Comparison of ENCODE assay signal across 24 cellular contexts in the genomic region with DNA sequence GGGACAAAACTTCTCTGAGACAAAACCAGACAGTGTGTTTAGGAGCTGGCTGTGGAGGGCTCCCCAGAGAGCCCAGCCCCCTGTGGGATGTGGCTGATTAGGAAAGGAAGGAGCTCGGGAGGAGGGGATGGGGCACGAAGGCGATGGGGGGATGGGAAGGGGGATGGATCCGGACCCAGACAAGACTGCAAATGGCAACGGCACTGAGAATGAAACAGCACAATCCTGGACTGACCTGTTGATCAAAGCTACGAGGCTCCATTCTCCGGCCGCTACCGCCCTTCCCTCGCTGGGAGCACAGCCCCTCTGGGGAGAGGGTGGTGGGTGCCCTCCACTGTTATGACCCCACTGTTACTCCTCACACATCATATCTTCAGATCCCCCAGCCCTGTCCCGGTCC. TPM values are rescaled to one million over a fixed set of nuclear protein-coding genes. Genes with fewer than 3 reads are reported as not detected.
DNase-seq lines count a peak whose midpoint lies in the region; ATAC-seq and TF ChIP-seq lines count a peak whose summit lies in the region.
"Had no signal": no experiment of that assay in that cellular context is flagged by ENCODE, and none has a peak within 500 bp of the region (broad histone marks: within the 10 kb centered on the region; RNA-seq: fewer than 3 reads in every experiment).

No MANE protein-coding gene starts in this region.

- H3K27ac ChIP-seq in RWPE1, result peak overlapping the region; percentile 39; the same call in 1 of the 2 replicates
- H3K27ac ChIP-seq in mesenchymal stem cell (ENCODE audit: low read length, poor library complexity, severe bottlenecking), result no peak overlapping the region
- H3K27ac ChIP-seq: ovary had no signal

- no peak overlapping the region for H3K4me3 ChIP-seq in mesenchymal stem cell (ENCODE audit: insufficient read depth in 1 of 2, low read depth in 1 of 2, low read length in 2 of 2)
- H3K4me3 ChIP-seq: ovary had no signal

- no peaks in the 10 kb centered on the region for H3K4me1 ChIP-seq in mesenchymal stem cell (ENCODE audit: control insufficient read depth, insufficient read depth, low read depth, low read length)

- H2AFZ ChIP-seq in mesenchymal stem cell (ENCODE audit: low read depth, low read length), result no peak overlapping the region

- WGBS in mesenchymal stem cell, result 46% methylated on average over 11 of the region's 11 CpGs

- no peak for TF ChIP-seq CTCF in RWPE1 (conservative IDR thresholded peaks at IDR 0.05; ENCODE audit: low read depth)

- peak overlapping the region; percentile 29 for H2BK15ac ChIP-seq in mesenchymal stem cell (ENCODE audit: low read depth, poor library complexity, severe bottlenecking)

- H3K27me3 ChIP-seq in mesenchymal stem cell (ENCODE audit: control insufficient read depth in 1 of 2, insufficient read depth in 1 of 2, low read length in 2 of 2), result peaks cover 73 to 78% of the 10 kb centered on the region in 2 experiments
- H3K27me3 ChIP-seq: ovary had no signal

- POLR2A ChIA-PET in RWPE1 (lab: Yijun Ruan, JAX; ENCODE audit: low non-redundant PET), result no interaction called here

- H3K9ac ChIP-seq in mesenchymal stem cell (ENCODE audit: low read length), result no peak overlapping the region

- ATAC-seq in Right ventricle myocardium inferior (no peak), left ventricle myocardium superior (no peak), HG03571 (IDR thresholded peaks at IDR 0.05; ENCODE audit: unreplicated experiment) (no peak)
- ATAC-seq: activated CD8-positive, alpha-beta T cell treated with anti-CD3 and anti-CD28 coated beads, Interleukin-2, amount 10 ng/mL, durations not matched to agents 7 days and 5 days; CD8-positive, alpha-beta T cell; esophagus mucosa had no signal

- H3K14ac ChIP-seq in mesenchymal stem cell (ENCODE audit: low read length in 2 of 2), result no peak overlapping the region

- no peak overlapping the region for H4K8ac ChIP-seq in mesenchymal stem cell (ENCODE audit: low read length)

- H3K79me1 ChIP-seq in mesenchymal stem cell (replicated peaks; ENCODE audit: low read length, poor library complexity, severe bottlenecking), result no peaks in the 10 kb centered on the region

- H2BK5ac ChIP-seq in mesenchymal stem cell (ENCODE audit: low read depth, low read length, poor library complexity, severe bottlenecking), result no peak overlapping the region

- no peak overlapping the region for H3K4me2 ChIP-seq in mesenchymal stem cell (ENCODE audit: low read length, poor library complexity, severe bottlenecking)

- H2BK12ac ChIP-seq in mesenchymal stem cell (ENCODE audit: low read length in 2 of 2), result no peak overlapping the region

- no peak overlapping the region for H3K4ac ChIP-seq in mesenchymal stem cell (ENCODE audit: low read depth in 1 of 2, low read length in 2 of 2)

- H3K18ac ChIP-seq in mesenchymal stem cell (ENCODE audit: low read depth in 1 of 2, low read length in 2 of 2), result no peak overlapping the region

- no peak overlapping the region for H2BK120ac ChIP-seq in mesenchymal stem cell (ENCODE audit: low read depth, low read length)

- CTCF ChIA-PET in RWPE1 (lab: Yijun Ruan, JAX), result no interaction called here

- DNase-seq in Right ventricle myocardium inferior (ENCODE audit: missing footprints) (peak; percentile 45), left ventricle myocardium superior (no peak), RWPE1 (ENCODE audit: low spot score) (no peak), mesenchymal stem cell (no peak), Kasumi-1 (lab: John Stamatoyannopoulos, UW) (no peak)
- DNase-seq in NK-92 treated with Interleukin-12 subunit alpha and Interleukin-12 subunit beta, amount 100 ng/mL, for 24 hours (lab: John Stamatoyannopoulos, UW), result no peak
- DNase-seq: activated CD4-positive, alpha-beta T cell treated with anti-CD3 and anti-CD28 coated beads for 4 hours; activated CD8-positive, alpha-beta T cell treated with anti-CD3 and anti-CD28 coated beads, Interleukin-2, amount 10 ng/mL, durations not matched to agents 7 days and 5 days; activated naive CD4-positive, alpha-beta T cell treated with anti-CD3 and anti-CD28 coated beads for 36 hours; CD8-positive, alpha-beta T cell; HCEC 1CT; IMR-90; naive thymus-derived CD8-positive, alpha-beta T cell; NCI-H2227 treated with DMSO at 0.1 percent for 48 hours; ovary; SIG-M5; small intestine; stimulated activated naive CD4-positive, alpha-beta T cell; SW 1271; T-helper 9 cell had no signal

- H3K9me3 ChIP-seq in mesenchymal stem cell (ENCODE audit: control insufficient read depth, low read length), result no peaks in the 10 kb centered on the region
- H3K9me3 ChIP-seq: ovary had no signal

- H3K23ac ChIP-seq in mesenchymal stem cell (ENCODE audit: low read length in 2 of 2), result no peak overlapping the region

- intact Hi-C loops in Right ventricle myocardium inferior (cut with DNase I) (loop anchor here (2.0 kb wide), 1 partner anchor 34 kb away; the partner anchor contains the start of gene FOXO6), left ventricle myocardium superior (cut with micrococcal nuclease) (no loop called here)

- H4K91ac ChIP-seq in mesenchymal stem cell (ENCODE audit: low read length), result no peak overlapping the region

- H2AK5ac ChIP-seq in mesenchymal stem cell (ENCODE audit: low read length, severe bottlenecking), result no peak overlapping the region

- H3K36me3 ChIP-seq in mesenchymal stem cell (ENCODE audit: control insufficient read depth in 1 of 2, insufficient read depth in 2 of 2, low read depth in 1 of 2, low read length in 2 of 2), result no peaks in the 10 kb centered on the region
- H3K36me3 ChIP-seq: ovary had no signal

RNA-seq across cellular contexts. Expression of gene FOXO6, which starts 33.2 kb away (rescaled TPM):
- total RNA-seq in Right ventricle myocardium inferior (4.5 TPM), left ventricle myocardium superior (3.4 TPM)
- polyA plus RNA-seq in mesenchymal stem cell (2013, experiment 1 of 2), result 0.59 TPM
- polyA plus RNA-seq in mesenchymal stem cell (2013, experiment 2 of 2), result 0.71 TPM
- total RNA-seq: esophagus mucosa, fibroblast of villous mesenchyme, IMR-90 had no signal
- polyA plus RNA-seq: IMR-90; keratinocyte; naive thymus-derived CD8-positive, alpha-beta T cell had no signal
